Comparison of ENCODE assay signal across 11 cellular contexts in the genomic region with DNA sequence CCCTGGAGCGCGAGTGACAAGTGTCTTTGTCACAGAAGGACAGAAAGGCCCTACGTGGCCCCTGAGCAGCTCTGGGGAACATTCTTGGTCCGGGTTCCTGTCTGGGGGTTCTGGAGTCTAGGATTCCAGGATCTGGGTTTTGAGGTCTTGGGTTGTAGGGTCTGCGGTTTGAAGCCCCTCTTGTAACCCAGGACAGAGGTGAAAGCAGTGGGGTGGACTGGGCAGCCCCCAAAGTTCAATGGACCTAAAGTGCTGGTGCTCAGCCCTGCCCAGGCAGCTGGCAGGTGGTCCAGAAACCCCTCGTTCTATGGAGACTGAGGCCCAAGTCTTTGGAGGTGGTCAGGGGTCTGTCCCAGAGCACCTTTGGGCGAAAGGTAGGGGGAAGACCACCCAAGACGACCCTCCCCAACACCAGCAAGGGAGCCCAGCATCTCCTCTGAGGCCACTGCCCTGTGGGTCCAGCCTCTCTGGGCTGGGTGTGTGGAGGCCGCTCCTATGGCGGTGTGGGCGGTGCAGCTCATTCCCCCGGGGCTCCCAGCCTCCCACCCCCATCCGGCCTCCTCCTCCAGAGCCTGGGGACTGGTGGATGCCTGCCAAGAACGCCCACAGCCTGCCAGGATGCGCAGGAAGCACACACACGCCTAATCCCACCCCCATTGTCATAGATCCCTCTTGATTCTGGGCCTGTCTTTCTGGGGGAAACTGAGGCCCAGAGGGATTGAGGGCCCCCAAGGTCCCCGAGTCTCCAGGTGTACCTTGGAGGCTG. TPM values are rescaled to one million over a fixed set of nuclear protein-coding genes. Genes with fewer than 3 reads are reported as not detected.
A peak's percentile ranks its signal among the peaks of the same experiment; 100 is the strongest.
DNase-seq lines count a peak whose midpoint lies in the region; ATAC-seq and TF ChIP-seq lines count a peak whose summit lies in the region.
"Had no signal": no experiment of that assay in that cellular context is flagged by ENCODE, and none has a peak within 500 bp of the region (broad histone marks: within the 10 kb centered on the region; RNA-seq: fewer than 3 reads in every experiment).

No MANE protein-coding gene starts in this region.

- H2AFZ ChIP-seq in H9 (ENCODE audit: low read length): no peak overlapping the region
- peak overlapping the region; percentile 65 for H2AFZ ChIP-seq in mammary epithelial cell (ENCODE audit: low read depth, low read length)
- peak overlapping the region; percentile 79 for H2AFZ ChIP-seq in neuronal stem cell (ENCODE audit: low read length)

- no peak overlapping the region for H2BK20ac ChIP-seq in H9 (ENCODE audit: low read depth, low read length, poor library complexity, severe bottlenecking)

- no peak overlapping the region for H3T11ph ChIP-seq in H9 (ENCODE audit: low read length)

- H3K4me1 Mint-ChIP-seq in H9: peaks cover 12 to 17% of the 10 kb centered on the region in 2 experiments

- no peak overlapping the region for H3K23ac ChIP-seq in H9 (ENCODE audit: insufficient read length, low read depth, low read length)
- no peak overlapping the region for H3K23ac ChIP-seq in neuronal stem cell (ENCODE audit: low read depth, low read length, poor library complexity)

- H3K18ac ChIP-seq in H9 (ENCODE audit: insufficient read length, low read depth, low read length): peak overlapping the region; percentile 28
- peak overlapping the region; percentile 89 for H3K18ac ChIP-seq in neuronal stem cell (ENCODE audit: low read length)

- H3K9ac ChIP-seq in H9 (ENCODE audit: extremely low read depth, insufficient read length, low read length): no peak overlapping the region
- H3K9ac ChIP-seq in mammary epithelial cell (ENCODE audit: insufficient read depth, low read length): no peak overlapping the region
- no peak overlapping the region for H3K9ac ChIP-seq in neuronal stem cell (ENCODE audit: low read depth, low read length, poor library complexity)

- peaks cover 4% of the 10 kb centered on the region for H3K27me3 Mint-ChIP-seq in H9 (ENCODE audit: low read depth)

- CTCF ChIA-PET in mammary epithelial cell (lab: Charles Lee; ENCODE audit: low non-redundant PET): no interaction called here

- H4K5ac ChIP-seq in H9 (ENCODE audit: insufficient read length, low read depth, low read length): no peak overlapping the region

- H3K27ac Mint-ChIP-seq in H9: no peak overlapping the region
- H3K27ac Mint-ChIP-seq: activated CD4-positive, alpha-beta memory T cell treated with anti-CD3 and anti-CD28 coated beads, Interleukin-2, amount 10 ng/mL, durations not matched to agents 7 days and 5 days had no signal

- H3K36me3 ChIP-seq in mammary epithelial cell (ENCODE audit: insufficient read depth, low read length) (no peaks in the 10 kb centered on the region), neuronal stem cell (replicated peaks in 1 of 2; ENCODE audit: control insufficient read depth in 2 of 2, insufficient read depth in 2 of 2, low read length in 2 of 2) (no peaks in the 10 kb centered on the region)

- no peak overlapping the region for H4K8ac ChIP-seq in H9 (replicated peaks; ENCODE audit: insufficient read length, low read depth, low read length)
- H4K8ac ChIP-seq in neuronal stem cell (ENCODE audit: low read depth, low read length): peak overlapping the region; percentile 65

- TF ChIP-seq CTCF in H9 (conservative IDR thresholded peaks at IDR 0.05) (no peak), mammary epithelial cell (conservative IDR thresholded peaks at IDR 0.05 in 1 of 2, IDR thresholded peaks at IDR 0.05 in 1 of 2; ENCODE audit: extremely low read depth in 1 of 2, insufficient read depth in 1 of 2, low read depth in 1 of 2, low read length in 2 of 2) (no peak)

- no peak overlapping the region for H3K56ac ChIP-seq in H9 (ENCODE audit: insufficient read length, low read depth, low read length)

- DNase-seq in H9: no peak
- peak; percentile 60 for DNase-seq in NCI-H226
- no peak for DNase-seq in mammary epithelial cell
- DNase-seq in neuronal stem cell (ENCODE audit: low spot score): no peak
- no peak for DNase-seq in HT-29 (ENCODE audit: low spot score)
- no peak for DNase-seq in ACHN
- DNase-seq in head of caudate nucleus: no peak
- DNase-seq: activated CD4-positive, alpha-beta memory T cell treated with anti-CD3 and anti-CD28 coated beads, Interleukin-2, amount 10 ng/mL, durations not matched to agents 7 days and 5 days; stimulated activated CD4-positive, alpha-beta T cell treated with anti-CD3 and anti-CD28 coated beads, Interleukin-4, amount 100 ng/mL, for 1 hour; substantia nigra had no signal

- ATAC-seq in HG03175 (IDR thresholded peaks at IDR 0.05; ENCODE audit: unreplicated experiment): no peak

- H3K36me3 Mint-ChIP-seq in H9 (ENCODE audit: insufficient read depth in 1 of 3, low read depth in 3 of 3): no peaks in the 10 kb centered on the region

- H3K4me2 ChIP-seq in H9 (ENCODE audit: insufficient read depth, insufficient read length, low read length): no peak overlapping the region
- peak overlapping the region; percentile 25 for H3K4me2 ChIP-seq in mammary epithelial cell (ENCODE audit: insufficient read depth, low read depth, low read length)
- no peak overlapping the region for H3K4me2 ChIP-seq in neuronal stem cell (ENCODE audit: insufficient read depth, low read length, poor library complexity, severe bottlenecking)

- H3K23me2 ChIP-seq in H9 (ENCODE audit: insufficient read length, low read depth, low read length, poor library complexity, severe bottlenecking): no peaks in the 10 kb centered on the region

- in situ Hi-C loops in mammary epithelial cell (cut with MboI; ENCODE audit: low sequenced_read_pairs in 2 of 2): no loop called here
- in situ Hi-C loops in ACHN (cut with HindIII; ENCODE audit: low pct_ligation_motif_present, low pct_unique_long_range_greater_than_20kb, low sequenced_read_pairs): no loop called here

- H2AK5ac ChIP-seq in H9 (ENCODE audit: insufficient read length, low read length): no peak overlapping the region
- H2AK5ac ChIP-seq in neuronal stem cell (ENCODE audit: low read depth, low read length): peak overlapping the region; percentile 28

- no peaks in the 10 kb centered on the region for H4K20me1 ChIP-seq in H9 (ENCODE audit: control insufficient read depth, insufficient read depth, insufficient read length)
- H4K20me1 ChIP-seq in mammary epithelial cell (ENCODE audit: insufficient read depth, low read length): no peaks in the 10 kb centered on the region

- BruUV-seq in mammary epithelial cell (replicated peaks; lab: Mats Ljungman, UMichigan): no TSS peak

- no peak overlapping the region for H2BK12ac ChIP-seq in H9 (ENCODE audit: insufficient read length, low read depth, low read length)
- H2BK12ac ChIP-seq in neuronal stem cell (ENCODE audit: low read length): peak overlapping the region; percentile 63

- no peak overlapping the region for H2BK120ac ChIP-seq in H9 (ENCODE audit: low read depth, low read length, poor library complexity, severe bottlenecking)
- H2BK120ac ChIP-seq in neuronal stem cell (ENCODE audit: low read depth, low read length): peak overlapping the region; percentile 61

- dilution Hi-C loops in mammary epithelial cell (cut with HindIII; ENCODE audit: low sequenced_read_pairs): loop anchor here (5.0 kb wide), 1 partner anchor 48 kb away; no protein-coding TSS in a partner anchor

- no peak overlapping the region for H3K4me3 Mint-ChIP-seq in H9
- H3K4me3 Mint-ChIP-seq: activated CD4-positive, alpha-beta memory T cell treated with anti-CD3 and anti-CD28 coated beads, Interleukin-2, amount 10 ng/mL, durations not matched to agents 7 days and 5 days had no signal

- H3K27me3 ChIP-seq in H9 (ENCODE audit: insufficient read depth, low read length) (no peaks in the 10 kb centered on the region), mammary epithelial cell (ENCODE audit: insufficient read depth, low read length) (no peaks in the 10 kb centered on the region), neuronal stem cell (ENCODE audit: control insufficient read depth in 3 of 3, insufficient read depth in 3 of 3, low read depth in 1 of 3, low read length in 3 of 3) (peaks cover 2 to 19% (median 9%) of the 10 kb centered on the region in 3 experiments)

- no peak overlapping the region for H3K27ac ChIP-seq in H9 (ENCODE audit: insufficient read length, low read depth, low read length)
- H3K27ac ChIP-seq in mammary epithelial cell (ENCODE audit: insufficient read depth, low read depth, low read length): no peak overlapping the region
- no peak overlapping the region for H3K27ac ChIP-seq in neuronal stem cell (replicated peaks; ENCODE audit: low read length)

- no peaks in the 10 kb centered on the region for H3K9me3 ChIP-seq in H9 (ENCODE audit: control insufficient read depth, low read depth, low read length)
- no peaks in the 10 kb centered on the region for H3K9me3 ChIP-seq in mammary epithelial cell (replicated peaks; ENCODE audit: insufficient read depth, low read length)
- H3K9me3 ChIP-seq in neuronal stem cell (replicated peaks in 1 of 2; ENCODE audit: control insufficient read depth in 2 of 2, insufficient read depth in 1 of 2, low read depth in 1 of 2, low read length in 2 of 2): peaks cover 0 to 2% of the 10 kb centered on the region in 2 donors

- no CpG with 5 or more reads among the region's 17 CpGs for WGBS in H9 (ENCODE audit: extremely low coverage, insufficient read length, low lambda C conversion rate)
- WGBS in mammary epithelial cell (ENCODE audit: low coverage, missing lambda C conversion rate): 51% methylated on average over 10 of the region's 17 CpGs
- WGBS in neuronal stem cell (ENCODE audit: extremely low coverage in 2 of 2, insufficient read length in 2 of 2, insufficient replicate concordance in 1 of 2), 2 donors: no CpG with 5 or more reads among the region's 17 CpGs

- H3K4ac ChIP-seq in H9 (ENCODE audit: low read depth, low read length) (no peak overlapping the region), neuronal stem cell (ENCODE audit: low read length) (no peak overlapping the region)

- no peak overlapping the region for H2BK15ac ChIP-seq in H9 (ENCODE audit: low read depth, low read length)
- H2BK15ac ChIP-seq in neuronal stem cell (ENCODE audit: low read length): peak overlapping the region; percentile 96

- intact Hi-C loops in mammary epithelial cell (cut with micrococcal nuclease): loop anchor here (5.0 kb wide), 1 partner anchor 53 kb away; the partner anchor contains the start of gene RCOR1
- intact Hi-C loops in head of caudate nucleus (cut with DNase I): no loop called here

- H3K9me3 Mint-ChIP-seq in H9: no peaks in the 10 kb centered on the region
- H3K9me3 Mint-ChIP-seq: activated CD4-positive, alpha-beta memory T cell treated with anti-CD3 and anti-CD28 coated beads, Interleukin-2, amount 10 ng/mL, durations not matched to agents 7 days and 5 days had no signal

- H3K79me2 ChIP-seq in H9 (ENCODE audit: insufficient read depth, low read length) (no peaks in the 10 kb centered on the region), mammary epithelial cell (ENCODE audit: insufficient read depth, low read length) (no peaks in the 10 kb centered on the region)

- H3K4me3 ChIP-seq in mammary epithelial cell (replicated peaks in 1 of 3; ENCODE audit: insufficient read depth in 1 of 3, low read depth in 2 of 3, low read length in 3 of 3) (no peak overlapping the region), neuronal stem cell (ENCODE audit: low read length in 2 of 2) (no peak overlapping the region)

- no peak overlapping the region for H3K14ac ChIP-seq in H9 (ENCODE audit: insufficient read depth, low read length)
- no peak overlapping the region for H3K14ac ChIP-seq in neuronal stem cell (ENCODE audit: low read length)

- H3K4me1 ChIP-seq in H9 (ENCODE audit: insufficient read depth, low read length): no peaks in the 10 kb centered on the region
- H3K4me1 ChIP-seq in mammary epithelial cell (ENCODE audit: insufficient read depth, low read length): peaks cover 27% of the 10 kb centered on the region
- H3K4me1 ChIP-seq in neuronal stem cell (ENCODE audit: control insufficient read depth in 2 of 2, insufficient read depth in 1 of 2, low read depth in 1 of 2, low read length in 2 of 2): peaks cover 3 to 11% of the 10 kb centered on the region in 2 donors

- H4K91ac ChIP-seq in H9 (ENCODE audit: insufficient read length, low read depth, low read length) (no peak overlapping the region), neuronal stem cell (ENCODE audit: low read depth, low read length, poor library complexity) (no peak overlapping the region)

- no peak overlapping the region for H2BK5ac ChIP-seq in H9 (ENCODE audit: insufficient read length, low read length)
- H2BK5ac ChIP-seq in neuronal stem cell (ENCODE audit: low read length): no peak overlapping the region

- H3K79me1 ChIP-seq in H9 (ENCODE audit: insufficient read depth, low read depth, low read length, poor library complexity, severe bottlenecking) (no peaks in the 10 kb centered on the region), neuronal stem cell (ENCODE audit: low read depth, low read length) (no peaks in the 10 kb centered on the region)

RNA-seq across cellular contexts. Expression of gene ANKRD9, which starts 30.2 kb away (rescaled TPM):
- total RNA-seq in H9 (2021): 29.0 and 29.8 TPM in 2 replicates
- 10 to 100 TPM; 11.8 to 24.0 TPM for total RNA-seq in mammary epithelial cell
- 8.8 TPM for polyA plus RNA-seq in mammary epithelial cell
- polyA minus RNA-seq in mammary epithelial cell: 8.6 TPM
- polyA plus RNA-seq in neuronal stem cell (2013, experiment 1 of 2): 21.5 TPM
- 21.0 TPM for polyA plus RNA-seq in neuronal stem cell (2013, experiment 2 of 2)
- total RNA-seq in HT-29 (2014; rRNA removed; shearing (Covaris generic)): 40.8 and 44.0 TPM in 2 replicates

RNA-seq across cellular contexts. Expression of gene RCOR1, which starts 52.7 kb away (rescaled TPM):
- total RNA-seq in H9 (2021): 34.1 and 34.5 TPM in 2 replicates
- total RNA-seq in mammary epithelial cell: 10 to 100 TPM; 18.7 to 45.6 TPM
- 24.6 TPM for polyA plus RNA-seq in mammary epithelial cell
- polyA minus RNA-seq in mammary epithelial cell: 40.4 TPM
- 17.2 TPM for polyA plus RNA-seq in neuronal stem cell (2013, experiment 1 of 2)
- 18.0 TPM for polyA plus RNA-seq in neuronal stem cell (2013, experiment 2 of 2)
- 5.2 and 5.7 TPM in 2 replicates for total RNA-seq in HT-29 (2014; rRNA removed; shearing (Covaris generic))
